Comparison of ENCODE assay signal across 22 cellular contexts in the genomic region with DNA sequence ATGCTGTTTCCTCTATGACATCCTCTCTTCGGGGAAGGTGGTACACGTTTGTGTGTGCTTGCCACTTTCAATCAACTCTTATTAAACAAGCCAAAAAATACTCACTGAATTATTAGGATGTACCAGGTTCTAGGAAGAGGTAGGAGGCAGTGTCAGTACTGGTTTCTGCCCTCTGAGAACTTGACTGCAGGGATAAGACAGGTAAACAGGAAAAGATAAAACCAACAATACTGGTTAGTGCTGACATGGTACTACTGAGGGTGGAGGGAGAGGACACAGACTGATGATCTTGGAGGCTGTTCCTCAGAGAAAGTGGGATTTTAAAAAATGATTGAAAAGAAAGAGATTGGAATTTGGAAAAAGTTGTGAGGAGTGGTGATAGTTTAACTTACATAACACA.
DNase-seq lines count a peak whose midpoint lies in the region; ATAC-seq, FAIRE-seq and TF ChIP-seq lines count a peak whose summit lies in the region.
"Had no signal": no experiment of that assay in that cellular context is flagged by ENCODE, and none has a peak within 500 bp of the region (broad histone marks: within the 10 kb centered on the region; RNA-seq: fewer than 3 reads in every experiment).

No MANE protein-coding gene starts in this region.

- no peak overlapping the region for H3K27ac ChIP-seq in HepG2 (ENCODE audit: extremely low read length, insufficient read depth, low read length)
- H3K27ac ChIP-seq in right lobe of liver, result no peak overlapping the region
- H3K27ac ChIP-seq: PC-9, SJSA1 had no signal

- H3K79me2 ChIP-seq in HepG2 (ENCODE audit: insufficient read depth, low read length), result no peaks in the 10 kb centered on the region

- H4K20me1 ChIP-seq in HepG2 (ENCODE audit: insufficient read depth, low read length), result no peaks in the 10 kb centered on the region

- no TSS peak for BruUV-seq in HepG2 (replicated peaks; lab: Mats Ljungman, UMichigan)

- in situ Hi-C loops in HepG2 (cut with HindIII; ENCODE audit: extremely low pct_ligation_motif_present, low pct_unique_long_range_greater_than_20kb), result no loop called here

- TF ChIP-seq EP300 in HepG2 (IDR thresholded peaks at IDR 0.05; ENCODE audit: low read depth in 2 of 2, low read length in 2 of 2) (no peak), HepG2 (CRISPR knock-in tag; IDR thresholded peaks at IDR 0.05; ENCODE audit: borderline replicate concordance) (no peak)

- H3K4me2 ChIP-seq in HepG2 (ENCODE audit: low read depth, low read length), result no peak overlapping the region
- H3K4me2 ChIP-seq: GM23338, PC-9 had no signal

- no peak for TF ChIP-seq RAD21 in HepG2 (CRISPR knock-in tag; IDR thresholded peaks at IDR 0.05)

- H3K27me3 ChIP-seq in HepG2 (ENCODE audit: control insufficient read depth in 1 of 2, insufficient read depth in 2 of 2, low read length in 2 of 2) (no peaks in the 10 kb centered on the region), right lobe of liver (no peaks in the 10 kb centered on the region)
- H3K27me3 ChIP-seq: SJSA1 had no signal

- CTCF ChIA-PET in HepG2 (lab: Yijun Ruan, JAX; ENCODE audit: low intra/inter-chr PET ratio, low total read pairs), result no interaction called here
- CTCF ChIA-PET in T-cell (lab: Charles Lee), result no interaction called here

- no peaks in the 10 kb centered on the region for H3K9me3 Mint-ChIP-seq in T-cell
- H3K9me3 Mint-ChIP-seq in activated naive CD8-positive, alpha-beta T cell treated with anti-CD3 and anti-CD28 coated beads for 36 hours, result peaks cover 15% of the 10 kb centered on the region
- peaks cover 5% of the 10 kb centered on the region for H3K9me3 Mint-ChIP-seq in type B pancreatic cell

- H3K27ac Mint-ChIP-seq in T-cell (peak overlapping the region; percentile 56 to 67), type B pancreatic cell (peak overlapping the region; percentile 56)
- peak overlapping the region; percentile 2 for H3K27ac Mint-ChIP-seq in activated naive CD8-positive, alpha-beta T cell treated with anti-CD3 and anti-CD28 coated beads for 36 hours
- H3K27ac Mint-ChIP-seq: GM23338 had no signal

- H3K4me3 ChIP-seq in HepG2 (replicated peaks in 1 of 3; ENCODE audit: insufficient read depth in 1 of 3, low read depth in 2 of 3, low read length in 3 of 3) (no peak overlapping the region), right lobe of liver (no peak overlapping the region)
- H3K4me3 ChIP-seq: GM12878, GM23338, PC-9, SJSA1 had no signal

- no peaks in the 10 kb centered on the region for H3K36me3 ChIP-seq in HepG2 (replicated peaks in 1 of 2; ENCODE audit: control insufficient read depth in 1 of 2, insufficient read depth in 2 of 2, low read length in 2 of 2)
- no peaks in the 10 kb centered on the region for H3K36me3 ChIP-seq in right lobe of liver
- H3K36me3 ChIP-seq: SJSA1 had no signal

- H3K27me3 Mint-ChIP-seq in T-cell, result no peaks in the 10 kb centered on the region
- no peaks in the 10 kb centered on the region for H3K27me3 Mint-ChIP-seq in activated naive CD8-positive, alpha-beta T cell treated with anti-CD3 and anti-CD28 coated beads for 36 hours
- H3K27me3 Mint-ChIP-seq in type B pancreatic cell, result peaks cover 6% of the 10 kb centered on the region

- H3K4me1 ChIP-seq in HepG2 (ENCODE audit: insufficient read depth, low read length) (peaks cover 19% of the 10 kb centered on the region), right lobe of liver (no peaks in the 10 kb centered on the region)
- H3K4me1 ChIP-seq: SJSA1 had no signal

- intact Hi-C loops in HepG2 (cut with micrococcal nuclease; ENCODE audit: unreplicated experiment) (no loop called here), right lobe of liver (cut with DNase I) (loop anchor here in 1 of 2 donors (10.0 kb wide), 1 partner anchor 256 kb away; no protein-coding TSS in a partner anchor)

- 44% methylated on average over 2 of the region's 2 CpGs for WGBS in HepG2 (ENCODE audit: low lambda C conversion rate)
- 31% methylated on average over 2 of the region's 2 CpGs for WGBS in right lobe of liver (ENCODE audit: insufficient coverage, low coverage, low lambda C conversion rate, missing lambda C conversion rate)

- TF ChIP-seq CTCF in HepG2 (CRISPR knock-in tag; IDR thresholded peaks at IDR 0.05), result no peak
- TF ChIP-seq CTCF in right lobe of liver (IDR thresholded peaks at IDR 0.05), result no peak
- TF ChIP-seq CTCF in type B pancreatic cell (conservative IDR thresholded peaks at IDR 0.05), result no peak

- no peak overlapping the region for H3K9ac ChIP-seq in HepG2 (ENCODE audit: insufficient read depth, low read depth, low read length)

- POLR2A ChIA-PET in HepG2 (lab: Yijun Ruan, JAX), result no interaction called here
- POLR2A ChIA-PET in T-cell (lab: Charles Lee), result interaction anchor here in 1 of 2 donors (0.7 kb wide), 1 partner anchor 218 kb away, joined by 7 read pairs; no protein-coding TSS in a partner anchor

- H3K36me3 Mint-ChIP-seq in T-cell, result no peaks in the 10 kb centered on the region
- peaks cover 22% of the 10 kb centered on the region for H3K36me3 Mint-ChIP-seq in activated naive CD8-positive, alpha-beta T cell treated with anti-CD3 and anti-CD28 coated beads for 36 hours
- H3K36me3 Mint-ChIP-seq in type B pancreatic cell, result peaks cover 9% of the 10 kb centered on the region

- H3K4me3 Mint-ChIP-seq in T-cell (peak overlapping the region in 2 of 3 donors; percentile 14 to 29), type B pancreatic cell (peak overlapping the region; percentile 42)
- H3K4me3 Mint-ChIP-seq in activated naive CD8-positive, alpha-beta T cell treated with anti-CD3 and anti-CD28 coated beads for 36 hours, result no peak overlapping the region
- H3K4me3 Mint-ChIP-seq: GM23338 had no signal

- H3K4me1 Mint-ChIP-seq in T-cell (peaks cover 77 to 82% (median 80%) of the 10 kb centered on the region in 3 donors), type B pancreatic cell (ENCODE audit: unreplicated experiment) (peaks cover 30% of the 10 kb centered on the region)
- H3K4me1 Mint-ChIP-seq in activated naive CD8-positive, alpha-beta T cell treated with anti-CD3 and anti-CD28 coated beads for 36 hours, result peaks cover 82% of the 10 kb centered on the region

- ATAC-seq in HepG2 (no peak), right lobe of liver (no peak), T-cell (replicated peaks in 1 of 4) (peak in 1 of 4 experiments; percentile 54)
- ATAC-seq: GM12878, GM23338, HCT116 had no signal

- TF ChIP-seq POLR2A in HepG2 (IDR thresholded peaks at IDR 0.05; ENCODE audit: insufficient read depth in 1 of 2, low read depth in 2 of 2, low read length in 2 of 2) (no peak), right lobe of liver (IDR thresholded peaks at IDR 0.05) (no peak), erythroblast (IDR thresholded peaks at IDR 0.05; ENCODE audit: low read length) (no peak)

- no peak for FAIRE-seq in HepG2 (lab: Jason Lieb, UNC)
- FAIRE-seq: D721Med, GM12878, GM18507 had no signal

- DNase-seq in HepG2 (ENCODE audit: low spot score) (no peak), right lobe of liver (no peak), T-cell (no peak), type B pancreatic cell (ENCODE audit: extremely low spot score, unreplicated experiment) (no peak), NCI-H748 (lab: John Stamatoyannopoulos, UW; ENCODE audit: unreplicated experiment) (no peak), erythroblast (lab: John Stamatoyannopoulos, UW) (no peak)
- no peak for DNase-seq in activated naive CD8-positive, alpha-beta T cell treated with anti-CD3 and anti-CD28 coated beads for 36 hours
- DNase-seq: ACHN, AML-193, DND-41, GDM1, NCI-H1105 treated with DMSO at 0.1 percent for 48 hours, NCI-H187 treated with DMSO at 0.1 percent for 48 hours, NCI-H446, NCI-H774, PC-9 had no signal

- H3K9me3 ChIP-seq in HepG2 (ENCODE audit: low read length), result peaks cover 10% of the 10 kb centered on the region; the same call in 1 of the 2 replicates
- H3K9me3 ChIP-seq in right lobe of liver, result no peaks in the 10 kb centered on the region
- H3K9me3 ChIP-seq: SJSA1 had no signal

- H2AFZ ChIP-seq in HepG2 (ENCODE audit: low read length), result no peak overlapping the region
- H2AFZ ChIP-seq: GM23338, PC-9 had no signal

TF ChIP-seq in HepG2, 621 proteins besides CTCF, POLR2A, EP300 and RAD21 (continues in another document):
- no peak for TF ChIP-seq SOX6 (IDR thresholded peaks at IDR 0.05)
- no peak for TF ChIP-seq SOX6 (CRISPR knock-in tag; IDR thresholded peaks at IDR 0.05)
- TF ChIP-seq DR1 (CRISPR knock-in tag; IDR thresholded peaks at IDR 0.05), result no peak
- TF ChIP-seq, protein P1, sequence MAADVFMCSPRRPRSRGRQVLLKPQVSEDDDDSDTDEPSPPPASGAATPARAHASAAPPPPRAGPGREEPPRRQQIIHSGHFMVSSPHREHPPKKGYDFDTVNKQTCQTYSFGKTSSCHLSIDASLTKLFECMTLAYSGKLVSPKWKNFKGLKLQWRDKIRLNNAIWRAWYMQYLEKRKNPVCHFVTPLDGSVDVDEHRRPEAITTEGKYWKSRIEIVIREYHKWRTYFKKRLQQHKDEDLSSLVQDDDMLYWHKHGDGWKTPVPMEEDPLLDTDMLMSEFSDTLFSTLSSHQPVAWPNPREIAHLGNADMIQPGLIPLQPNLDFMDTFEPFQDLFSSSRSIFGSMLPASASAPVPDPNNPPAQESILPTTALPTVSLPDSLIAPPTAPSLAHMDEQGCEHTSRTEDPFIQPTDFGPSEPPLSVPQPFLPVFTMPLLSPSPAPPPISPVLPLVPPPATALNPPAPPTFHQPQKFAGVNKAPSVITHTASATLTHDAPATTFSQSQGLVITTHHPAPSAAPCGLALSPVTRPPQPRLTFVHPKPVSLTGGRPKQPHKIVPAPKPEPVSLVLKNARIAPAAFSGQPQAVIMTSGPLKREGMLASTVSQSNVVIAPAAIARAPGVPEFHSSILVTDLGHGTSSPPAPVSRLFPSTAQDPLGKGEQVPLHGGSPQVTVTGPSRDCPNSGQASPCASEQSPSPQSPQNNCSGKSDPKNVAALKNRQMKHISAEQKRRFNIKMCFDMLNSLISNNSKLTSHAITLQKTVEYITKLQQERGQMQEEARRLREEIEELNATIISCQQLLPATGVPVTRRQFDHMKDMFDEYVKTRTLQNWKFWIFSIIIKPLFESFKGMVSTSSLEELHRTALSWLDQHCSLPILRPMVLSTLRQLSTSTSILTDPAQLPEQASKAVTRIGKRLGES (CRISPR knock-in tag; IDR thresholded peaks at IDR 0.05; ENCODE audit: borderline replicate concordance), result no peak
- TF ChIP-seq ZBTB8A (CRISPR knock-in tag; IDR thresholded peaks at IDR 0.05; ENCODE audit: borderline replicate concordance, low read depth), result no peak
- TF ChIP-seq ZFAT (CRISPR knock-in tag; conservative IDR thresholded peaks at IDR 0.05), result no peak

Comparison
In these comparisons a context has a peak if more than half of its experiments do, and no peak if none do; other contexts are left out.
1. H3K27ac Mint-ChIP-seq: peak in every context shown above with its lines; median percentile 62 in T-cell; 56 in type B pancreatic cell; 2 in activated naive CD8-positive, alpha-beta T cell treated with anti-CD3 and anti-CD28 coated beads for 36 hours.